Comparison of ENCODE assay signal across 8 cellular contexts in genomic region chr20:49757597-49757996, GRCh38.
"Had no signal": no experiment of that assay in that cellular context is flagged by ENCODE, and none has a peak within 500 bp of the region (broad histone marks: within the 10 kb centered on the region; RNA-seq: fewer than 3 reads in every experiment).

No MANE protein-coding gene starts in this region.

- H3K27ac Mint-ChIP-seq: GM23338 had no signal

- DNase-seq: H7, IMR-90, KBM-7 had no signal

- H3K9me3 ChIP-seq: HAP-1 had no signal

- H3K4me3 ChIP-seq: GM23338, HAP-1 had no signal

- H3K27ac ChIP-seq: KMS-11 had no signal

- FAIRE-seq: H1 had no signal

- ATAC-seq: GM23338, HCT116 had no signal

- H3K4me1 ChIP-seq: HAP-1 had no signal

- H3K4me3 Mint-ChIP-seq: GM23338 had no signal

- H3K9me3 Mint-ChIP-seq: GM23338 had no signal

- H3K36me3 ChIP-seq: HAP-1 had no signal
